ENCODE assay signal across 25 cellular contexts in the genomic region with DNA sequence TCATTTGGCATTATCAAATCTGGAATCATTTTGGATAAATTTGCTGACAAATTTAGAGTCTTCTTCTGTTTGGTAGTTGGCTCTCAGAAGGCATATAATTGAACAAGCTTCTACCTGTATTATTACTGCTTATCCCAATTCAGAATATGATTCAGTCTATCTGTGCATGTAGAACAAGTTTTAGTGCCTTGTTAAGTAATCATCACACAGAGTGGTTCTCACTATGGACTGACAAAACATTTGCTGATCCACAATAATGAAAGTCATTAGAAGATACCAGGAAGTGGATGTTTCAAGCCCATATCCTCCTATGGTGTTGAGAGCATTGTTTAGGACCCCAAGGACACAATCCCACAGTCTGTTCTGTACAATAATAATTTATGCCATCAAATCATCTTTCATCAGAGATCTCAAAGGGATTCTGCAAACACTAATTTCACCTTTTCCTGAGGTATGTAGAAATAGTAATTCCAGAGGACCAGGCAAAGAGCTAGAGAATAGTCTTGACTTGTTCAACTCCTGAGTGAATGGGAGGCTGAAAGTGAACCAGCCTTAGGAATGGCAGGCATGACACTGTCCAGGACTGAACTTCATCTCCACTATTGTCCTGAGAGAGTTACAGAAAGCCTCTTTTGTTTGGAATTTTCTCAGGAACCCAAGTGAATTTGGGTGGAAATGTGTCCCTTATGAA. TPM values are rescaled to one million over a fixed set of nuclear protein-coding genes. Genes with fewer than 3 reads are reported as not detected.
"Had no signal": no experiment of that assay in that cellular context is flagged by ENCODE, and none has a peak within 500 bp of the region (broad histone marks: within the 10 kb centered on the region; RNA-seq: fewer than 3 reads in every experiment).

No MANE protein-coding gene starts in this region.

- H3K9me3 Mint-ChIP-seq: activated CD4-positive, alpha-beta memory T cell treated with anti-CD3 and anti-CD28 coated beads for 36 hours; activated naive CD4-positive, alpha-beta T cell treated with anti-CD3 and anti-CD28 coated beads for 36 hours; dendritic cell treated with granulocyte-macrophage colony-stimulating factor and Interleukin-4, amounts not matched to agents 40 ng/mL and 50 ng/mL, for 4 days had no signal

- H3K27ac Mint-ChIP-seq: activated CD4-positive, alpha-beta memory T cell treated with anti-CD3 and anti-CD28 coated beads for 36 hours; activated naive CD4-positive, alpha-beta T cell treated with anti-CD3 and anti-CD28 coated beads for 36 hours; activated naive CD8-positive, alpha-beta T cell treated with anti-CD3 and anti-CD28 coated beads, Interleukin-2, amount 10 ng/mL, durations not matched to agents 7 days and 5 days; activated T-cell treated with anti-CD3 and anti-CD28 coated beads, Interleukin-2, amount 50 U/mL, for 72 hours; dendritic cell treated with granulocyte-macrophage colony-stimulating factor and Interleukin-4, amounts not matched to agents 40 ng/mL and 50 ng/mL, for 4 days; memory B cell; T-helper 17 cell had no signal

- H3K36me3 ChIP-seq: esophagus muscularis mucosa, gastrocnemius medialis, right lobe of liver, thoracic aorta had no signal

- H3K4me1 ChIP-seq: esophagus muscularis mucosa, gastrocnemius medialis, right lobe of liver had no signal

- ATAC-seq: activated T-cell treated with anti-CD3 and anti-CD28 coated beads, Interleukin-2, amount 50 U/mL, for 72 hours; gastrocnemius medialis; right lobe of liver; T-helper 17 cell had no signal

- DNase-seq: activated CD4-positive, alpha-beta memory T cell treated with anti-CD3 and anti-CD28 coated beads for 36 hours; activated CD4-positive, alpha-beta T cell treated with anti-CD3 and anti-CD28 coated beads for 48 hours; activated CD4-positive, CD25-positive, alpha-beta regulatory T cell; activated effector memory CD4-positive, alpha-beta T cell treated with Interleukin-2 at 50 U/mL for 16 hours; activated naive CD4-positive, alpha-beta T cell treated with anti-CD3 and anti-CD28 coated beads for 36 hours; activated naive CD8-positive, alpha-beta T cell treated with anti-CD3 and anti-CD28 coated beads, Interleukin-2, amount 10 ng/mL, durations not matched to agents 7 days and 5 days; activated T-cell treated with anti-CD3 and anti-CD28 coated beads, Interleukin-2, amount 50 U/mL, for 72 hours; amygdala; effector CD4-positive, alpha-beta T cell; gastrocnemius medialis; hypothalamus; occipital lobe; posterior cingulate gyrus; right lobe of liver; stimulated activated CD4-positive, alpha-beta T cell treated with anti-CD3 and anti-CD28 coated beads, Interleukin-2, amount 100 ng/mL, for 48 hours; stimulated activated naive CD4-positive, alpha-beta T cell; T-helper 17 cell had no signal

- H3K4me3 Mint-ChIP-seq: activated CD4-positive, alpha-beta memory T cell treated with anti-CD3 and anti-CD28 coated beads for 36 hours; activated naive CD4-positive, alpha-beta T cell treated with anti-CD3 and anti-CD28 coated beads for 36 hours; activated naive CD8-positive, alpha-beta T cell treated with anti-CD3 and anti-CD28 coated beads, Interleukin-2, amount 10 ng/mL, durations not matched to agents 7 days and 5 days; activated T-cell treated with anti-CD3 and anti-CD28 coated beads, Interleukin-2, amount 50 U/mL, for 72 hours; dendritic cell treated with granulocyte-macrophage colony-stimulating factor and Interleukin-4, amounts not matched to agents 40 ng/mL and 50 ng/mL, for 4 days; memory B cell; nephron; T-helper 17 cell had no signal

- H3K9me3 ChIP-seq: esophagus muscularis mucosa, gastrocnemius medialis, right lobe of liver, thoracic aorta had no signal

- H3K36me3 Mint-ChIP-seq: activated CD4-positive, alpha-beta memory T cell treated with anti-CD3 and anti-CD28 coated beads for 36 hours; activated naive CD8-positive, alpha-beta T cell treated with anti-CD3 and anti-CD28 coated beads, Interleukin-2, amount 10 ng/mL, durations not matched to agents 7 days and 5 days; memory B cell had no signal

- H3K4me1 Mint-ChIP-seq: activated naive CD8-positive, alpha-beta T cell treated with anti-CD3 and anti-CD28 coated beads, Interleukin-2, amount 10 ng/mL, durations not matched to agents 7 days and 5 days; memory B cell; T-helper 17 cell had no signal

- H3K4me3 ChIP-seq: esophagus muscularis mucosa, gastrocnemius medialis, right lobe of liver, thoracic aorta had no signal

- H3K27me3 ChIP-seq: esophagus muscularis mucosa, gastrocnemius medialis, right lobe of liver had no signal

- H3K27ac ChIP-seq: esophagus muscularis mucosa, gastrocnemius medialis, right lobe of liver, thoracic aorta had no signal

- H3K27me3 Mint-ChIP-seq: activated CD4-positive, alpha-beta memory T cell treated with anti-CD3 and anti-CD28 coated beads for 36 hours; activated naive CD8-positive, alpha-beta T cell treated with anti-CD3 and anti-CD28 coated beads, Interleukin-2, amount 10 ng/mL, durations not matched to agents 7 days and 5 days; dendritic cell treated with granulocyte-macrophage colony-stimulating factor and Interleukin-4, amounts not matched to agents 40 ng/mL and 50 ng/mL, for 4 days; memory B cell; T-helper 17 cell had no signal

RNA-seq across cellular contexts. Expression of a gene that starts 29.6 kb away (rescaled TPM):
- total RNA-seq: esophagus muscularis mucosa, gastrocnemius medialis, liver, myocyte, occipital lobe, right lobe of liver, ureter had no signal
- polyA plus RNA-seq: liver had no signal
